1 cellular context compared by ENCODE assay signal in the genomic region with DNA sequence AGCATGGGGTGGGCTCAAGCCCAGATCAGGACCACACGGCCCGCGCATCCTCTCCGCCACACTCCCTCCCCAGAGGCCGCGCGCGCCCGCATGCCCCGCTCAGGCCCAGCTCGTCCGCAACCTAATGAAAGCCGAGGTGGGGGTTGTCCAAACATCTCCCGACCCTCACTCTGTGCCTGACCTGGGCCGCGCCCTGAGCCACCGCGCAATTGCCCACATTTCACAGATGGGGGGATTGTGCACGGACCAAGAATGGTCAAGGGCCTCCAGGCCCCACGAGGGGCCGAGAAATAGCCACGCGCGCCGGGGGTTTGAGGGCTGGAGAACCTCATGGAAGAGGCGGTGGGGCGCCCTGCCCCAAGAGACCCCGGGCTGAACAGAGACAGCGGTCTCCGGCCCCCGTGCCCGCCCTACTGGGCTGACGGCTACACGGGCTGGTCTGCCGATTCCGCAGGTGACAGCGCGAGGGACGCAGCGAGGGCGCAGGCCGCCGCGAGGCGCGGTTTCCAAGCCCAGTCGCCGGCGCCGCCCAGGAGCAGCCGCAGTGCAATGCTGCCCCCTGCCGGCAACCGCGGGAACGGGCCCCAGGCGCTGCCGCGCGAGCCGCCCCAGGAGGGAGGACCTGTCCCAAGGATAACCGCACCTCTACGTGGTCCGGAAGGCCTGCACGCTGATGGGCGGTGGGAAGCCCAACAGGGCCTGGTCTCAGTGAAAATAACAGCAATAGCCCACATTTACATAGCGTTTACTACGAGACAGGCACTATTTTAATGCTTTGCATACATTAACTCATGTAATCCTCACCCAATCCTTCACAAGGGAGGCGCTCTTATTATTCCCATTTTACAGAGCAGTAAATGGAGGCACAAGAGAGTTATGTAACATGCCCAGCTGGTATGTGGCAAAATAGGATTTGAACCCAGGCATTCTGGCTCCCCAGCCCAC.
TF ChIP-seq lines count a peak whose summit lies in the region.

No MANE protein-coding gene starts in this region.

TF ChIP-seq in HepG2, 621 proteins besides CTCF, POLR2A, EP300 and RAD21 (continued from another document):
- TF ChIP-seq, protein P1, sequence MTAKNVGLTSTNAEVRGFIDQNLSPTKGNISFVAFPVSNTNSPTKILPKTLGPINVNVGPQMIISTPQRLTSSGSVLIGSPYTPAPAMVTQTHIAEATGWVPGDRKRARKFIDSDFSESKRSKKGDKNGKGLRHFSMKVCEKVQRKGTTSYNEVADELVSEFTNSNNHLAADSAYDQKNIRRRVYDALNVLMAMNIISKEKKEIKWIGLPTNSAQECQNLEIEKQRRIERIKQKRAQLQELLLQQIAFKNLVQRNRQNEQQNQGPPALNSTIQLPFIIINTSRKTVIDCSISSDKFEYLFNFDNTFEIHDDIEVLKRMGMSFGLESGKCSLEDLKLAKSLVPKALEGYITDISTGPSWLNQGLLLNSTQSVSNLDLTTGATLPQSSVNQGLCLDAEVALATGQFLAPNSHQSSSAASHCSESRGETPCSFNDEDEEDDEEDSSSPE (CRISPR knock-in tag; IDR thresholded peaks at IDR 0.05) = 0 out of 2 replicates have a peak, but pooled peaks have one; percentile 59
- TF ChIP-seq MAZ (IDR thresholded peaks at IDR 0.05; ENCODE audit: borderline replicate concordance, low read depth, low read length) (no peak), MAZ (CRISPR knock-in tag; IDR thresholded peaks at IDR 0.05; ENCODE audit: low read depth) (0 out of 2 replicates have a peak, but pooled peaks have one; percentile 39), GABPB1 (CRISPR knock-in tag; IDR thresholded peaks at IDR 0.05) (peak; percentile 50; the same call in 1 of the 2 replicates), SALL2 (CRISPR knock-in tag; IDR thresholded peaks at IDR 0.05) (0 out of 2 replicates have a peak, but pooled peaks have one; percentile 46), NR2C2 (CRISPR knock-in tag; IDR thresholded peaks at IDR 0.05; ENCODE audit: borderline replicate concordance) (0 out of 2 replicates have a peak, but pooled peaks have one; percentile 26), SALL1 (CRISPR knock-in tag; IDR thresholded peaks at IDR 0.05) (peak; percentile 69; the same call in 1 of the 2 replicates), XRCC5 (optimal IDR thresholded peaks at IDR 0.05; ENCODE audit: low read length) (peak; percentile 70), MAFG (CRISPR knock-in tag; IDR thresholded peaks at IDR 0.05) (no peak), KLF12 (CRISPR knock-in tag; IDR thresholded peaks at IDR 0.05; ENCODE audit: borderline replicate concordance) (peak; percentile 36; the same call in 1 of the 2 replicates), HNRNPLL (IDR thresholded peaks at IDR 0.05; ENCODE audit: low read depth, low read length, poor library complexity, severe bottlenecking) (peak; percentile 95), ZNF788 (CRISPR knock-in tag; IDR thresholded peaks at IDR 0.05; ENCODE audit: borderline replicate concordance) (peak; percentile 15; the same call in 1 of the 2 replicates), THAP11 (CRISPR knock-in tag; IDR thresholded peaks at IDR 0.05) (peak; percentile 28; the same call in 1 of the 2 replicates), POLR2G (IDR thresholded peaks at IDR 0.05; ENCODE audit: low read depth, low read length) (no peak), PCBP1 (IDR thresholded peaks at IDR 0.05; ENCODE audit: borderline replicate concordance, low read depth, low read length) (0 out of 2 replicates have a peak, but pooled peaks have one; percentile 50), MED13 (CRISPR knock-in tag; IDR thresholded peaks at IDR 0.05) (0 out of 2 replicates have a peak, but pooled peaks have one; percentile 26), ZNF75D (CRISPR knock-in tag; IDR thresholded peaks at IDR 0.05; ENCODE audit: borderline replicate concordance) (no peak), ZNF317 (CRISPR knock-in tag; IDR thresholded peaks at IDR 0.05) (no peak), ZNF556 (CRISPR knock-in tag; IDR thresholded peaks at IDR 0.05; ENCODE audit: borderline replicate concordance) (0 out of 2 replicates have a peak, but pooled peaks have one; percentile 29), STAG1 (CRISPR knock-in tag; IDR thresholded peaks at IDR 0.05) (peak; percentile 97), ZNF451 (CRISPR knock-in tag; IDR thresholded peaks at IDR 0.05) (0 out of 2 replicates have a peak, but pooled peaks have one; percentile 40), ERF (CRISPR knock-in tag; IDR thresholded peaks at IDR 0.05) (peak; percentile 25; the same call in 1 of the 2 replicates), ZNF749 (CRISPR knock-in tag; IDR thresholded peaks at IDR 0.05; ENCODE audit: borderline replicate concordance) (0 out of 2 replicates have a peak, but pooled peaks have one; percentile 36), BHLHE40 (IDR thresholded peaks at IDR 0.05; ENCODE audit: low read length) (0 out of 2 replicates have a peak, but pooled peaks have one; percentile 14), ZNF263 (CRISPR knock-in tag; IDR thresholded peaks at IDR 0.05) (no peak; the same call in 1 of the 2 replicates), ZNF350 (CRISPR knock-in tag; IDR thresholded peaks at IDR 0.05; ENCODE audit: borderline replicate concordance, low read depth) (0 out of 2 replicates have a peak, but pooled peaks have one; percentile 4), ZSCAN21 (CRISPR knock-in tag; IDR thresholded peaks at IDR 0.05; ENCODE audit: borderline replicate concordance) (peak; percentile 64; the same call in 1 of the 2 replicates), ZNF792 (CRISPR knock-in tag; IDR thresholded peaks at IDR 0.05) (no peak), ZNF331 (CRISPR knock-in tag; IDR thresholded peaks at IDR 0.05) (0 out of 2 replicates have a peak, but pooled peaks have one; percentile 36), YEATS2 (CRISPR knock-in tag; IDR thresholded peaks at IDR 0.05; ENCODE audit: borderline replicate concordance) (no peak), ETV6 (CRISPR knock-in tag; conservative IDR thresholded peaks at IDR 0.05) (peak; percentile 69; the same call in 1 of the 2 replicates), BRCA1 (CRISPR knock-in tag; IDR thresholded peaks at IDR 0.05) (no peak), ZNF761 (CRISPR knock-in tag; conservative IDR thresholded peaks at IDR 0.05) (peak; percentile 42; the same call in 1 of the 2 replicates), ZIK1 (CRISPR knock-in tag; IDR thresholded peaks at IDR 0.05; ENCODE audit: borderline replicate concordance, low read depth) (no peak), ZFX (CRISPR knock-in tag; IDR thresholded peaks at IDR 0.05; ENCODE audit: low read depth) (peak; percentile 58; the same call in 1 of the 2 replicates), MTA1 (CRISPR knock-in tag; IDR thresholded peaks at IDR 0.05; ENCODE audit: borderline replicate concordance) (peak; percentile 41; the same call in 1 of the 2 replicates)
- TF ChIP-seq, protein P2, sequence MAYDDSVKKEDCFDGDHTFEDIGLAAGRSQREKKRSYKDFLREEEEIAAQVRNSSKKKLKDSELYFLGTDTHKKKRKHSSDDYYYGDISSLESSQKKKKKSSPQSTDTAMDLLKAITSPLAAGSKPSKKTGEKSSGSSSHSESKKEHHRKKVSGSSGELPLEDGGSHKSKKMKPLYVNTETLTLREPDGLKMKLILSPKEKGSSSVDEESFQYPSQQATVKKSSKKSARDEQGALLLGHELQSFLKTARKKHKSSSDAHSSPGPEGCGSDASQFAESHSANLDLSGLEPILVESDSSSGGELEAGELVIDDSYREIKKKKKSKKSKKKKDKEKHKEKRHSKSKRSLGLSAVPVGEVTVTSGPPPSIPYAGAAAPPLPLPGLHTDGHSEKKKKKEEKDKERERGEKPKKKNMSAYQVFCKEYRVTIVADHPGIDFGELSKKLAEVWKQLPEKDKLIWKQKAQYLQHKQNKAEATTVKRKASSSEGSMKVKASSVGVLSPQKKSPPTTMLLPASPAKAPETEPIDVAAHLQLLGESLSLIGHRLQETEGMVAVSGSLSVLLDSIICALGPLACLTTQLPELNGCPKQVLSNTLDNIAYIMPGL (CRISPR knock-in tag; IDR thresholded peaks at IDR 0.05; ENCODE audit: borderline replicate concordance in 1 of 2, low read depth in 1 of 2) = peak; percentile 75 to 83; a peak in 3 of 4 replicates
- TF ChIP-seq, protein P3, sequence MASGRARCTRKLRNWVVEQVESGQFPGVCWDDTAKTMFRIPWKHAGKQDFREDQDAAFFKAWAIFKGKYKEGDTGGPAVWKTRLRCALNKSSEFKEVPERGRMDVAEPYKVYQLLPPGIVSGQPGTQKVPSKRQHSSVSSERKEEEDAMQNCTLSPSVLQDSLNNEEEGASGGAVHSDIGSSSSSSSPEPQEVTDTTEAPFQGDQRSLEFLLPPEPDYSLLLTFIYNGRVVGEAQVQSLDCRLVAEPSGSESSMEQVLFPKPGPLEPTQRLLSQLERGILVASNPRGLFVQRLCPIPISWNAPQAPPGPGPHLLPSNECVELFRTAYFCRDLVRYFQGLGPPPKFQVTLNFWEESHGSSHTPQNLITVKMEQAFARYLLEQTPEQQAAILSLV (CRISPR knock-in tag; IDR thresholded peaks at IDR 0.05; ENCODE audit: borderline replicate concordance) = no peak
- TF ChIP-seq, protein P4, sequence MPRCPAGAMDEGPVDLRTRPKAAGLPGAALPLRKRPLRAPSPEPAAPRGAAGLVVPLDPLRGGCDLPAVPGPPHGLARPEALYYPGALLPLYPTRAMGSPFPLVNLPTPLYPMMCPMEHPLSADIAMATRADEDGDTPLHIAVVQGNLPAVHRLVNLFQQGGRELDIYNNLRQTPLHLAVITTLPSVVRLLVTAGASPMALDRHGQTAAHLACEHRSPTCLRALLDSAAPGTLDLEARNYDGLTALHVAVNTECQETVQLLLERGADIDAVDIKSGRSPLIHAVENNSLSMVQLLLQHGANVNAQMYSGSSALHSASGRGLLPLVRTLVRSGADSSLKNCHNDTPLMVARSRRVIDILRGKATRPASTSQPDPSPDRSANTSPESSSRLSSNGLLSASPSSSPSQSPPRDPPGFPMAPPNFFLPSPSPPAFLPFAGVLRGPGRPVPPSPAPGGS (CRISPR knock-in tag; IDR thresholded peaks at IDR 0.05) = 0 out of 2 replicates have a peak, but pooled peaks have one; percentile 52
- TF ChIP-seq, protein P5, sequence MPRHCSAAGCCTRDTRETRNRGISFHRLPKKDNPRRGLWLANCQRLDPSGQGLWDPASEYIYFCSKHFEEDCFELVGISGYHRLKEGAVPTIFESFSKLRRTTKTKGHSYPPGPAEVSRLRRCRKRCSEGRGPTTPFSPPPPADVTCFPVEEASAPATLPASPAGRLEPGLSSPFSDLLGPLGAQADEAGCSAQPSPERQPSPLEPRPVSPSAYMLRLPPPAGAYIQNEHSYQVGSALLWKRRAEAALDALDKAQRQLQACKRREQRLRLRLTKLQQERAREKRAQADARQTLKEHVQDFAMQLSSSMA (CRISPR knock-in tag; IDR thresholded peaks at IDR 0.05) = 0 out of 2 replicates have a peak, but pooled peaks have one; percentile 72
- TF ChIP-seq, protein P6, sequence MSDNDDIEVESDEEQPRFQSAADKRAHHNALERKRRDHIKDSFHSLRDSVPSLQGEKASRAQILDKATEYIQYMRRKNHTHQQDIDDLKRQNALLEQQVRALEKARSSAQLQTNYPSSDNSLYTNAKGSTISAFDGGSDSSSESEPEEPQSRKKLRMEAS (IDR thresholded peaks at IDR 0.05) = peak; percentile 76
- TF ChIP-seq, protein P7, sequence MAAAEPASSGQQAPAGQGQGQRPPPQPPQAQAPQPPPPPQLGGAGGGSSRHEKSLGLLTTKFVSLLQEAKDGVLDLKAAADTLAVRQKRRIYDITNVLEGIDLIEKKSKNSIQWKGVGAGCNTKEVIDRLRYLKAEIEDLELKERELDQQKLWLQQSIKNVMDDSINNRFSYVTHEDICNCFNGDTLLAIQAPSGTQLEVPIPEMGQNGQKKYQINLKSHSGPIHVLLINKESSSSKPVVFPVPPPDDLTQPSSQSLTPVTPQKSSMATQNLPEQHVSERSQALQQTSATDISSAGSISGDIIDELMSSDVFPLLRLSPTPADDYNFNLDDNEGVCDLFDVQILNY (CRISPR knock-in tag; conservative IDR thresholded peaks at IDR 0.05) = 0 out of 2 replicates have a peak, but pooled peaks have one; percentile 50
- TF ChIP-seq, protein P8, sequence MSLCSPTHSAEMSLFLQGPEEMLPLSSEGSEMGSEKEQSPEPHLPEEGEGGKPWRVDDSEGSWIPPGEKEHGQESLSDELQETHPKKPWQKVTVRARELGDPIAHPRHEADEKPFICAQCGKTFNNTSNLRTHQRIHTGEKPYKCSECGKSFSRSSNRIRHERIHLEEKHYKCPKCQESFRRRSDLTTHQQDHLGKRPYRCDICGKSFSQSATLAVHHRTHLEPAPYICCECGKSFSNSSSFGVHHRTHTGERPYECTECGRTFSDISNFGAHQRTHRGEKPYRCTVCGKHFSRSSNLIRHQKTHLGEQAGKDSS (CRISPR knock-in tag; IDR thresholded peaks at IDR 0.05; ENCODE audit: borderline replicate concordance, low read depth) = 0 out of 2 replicates have a peak, but pooled peaks have one; percentile 47
- TF ChIP-seq, protein P9, sequence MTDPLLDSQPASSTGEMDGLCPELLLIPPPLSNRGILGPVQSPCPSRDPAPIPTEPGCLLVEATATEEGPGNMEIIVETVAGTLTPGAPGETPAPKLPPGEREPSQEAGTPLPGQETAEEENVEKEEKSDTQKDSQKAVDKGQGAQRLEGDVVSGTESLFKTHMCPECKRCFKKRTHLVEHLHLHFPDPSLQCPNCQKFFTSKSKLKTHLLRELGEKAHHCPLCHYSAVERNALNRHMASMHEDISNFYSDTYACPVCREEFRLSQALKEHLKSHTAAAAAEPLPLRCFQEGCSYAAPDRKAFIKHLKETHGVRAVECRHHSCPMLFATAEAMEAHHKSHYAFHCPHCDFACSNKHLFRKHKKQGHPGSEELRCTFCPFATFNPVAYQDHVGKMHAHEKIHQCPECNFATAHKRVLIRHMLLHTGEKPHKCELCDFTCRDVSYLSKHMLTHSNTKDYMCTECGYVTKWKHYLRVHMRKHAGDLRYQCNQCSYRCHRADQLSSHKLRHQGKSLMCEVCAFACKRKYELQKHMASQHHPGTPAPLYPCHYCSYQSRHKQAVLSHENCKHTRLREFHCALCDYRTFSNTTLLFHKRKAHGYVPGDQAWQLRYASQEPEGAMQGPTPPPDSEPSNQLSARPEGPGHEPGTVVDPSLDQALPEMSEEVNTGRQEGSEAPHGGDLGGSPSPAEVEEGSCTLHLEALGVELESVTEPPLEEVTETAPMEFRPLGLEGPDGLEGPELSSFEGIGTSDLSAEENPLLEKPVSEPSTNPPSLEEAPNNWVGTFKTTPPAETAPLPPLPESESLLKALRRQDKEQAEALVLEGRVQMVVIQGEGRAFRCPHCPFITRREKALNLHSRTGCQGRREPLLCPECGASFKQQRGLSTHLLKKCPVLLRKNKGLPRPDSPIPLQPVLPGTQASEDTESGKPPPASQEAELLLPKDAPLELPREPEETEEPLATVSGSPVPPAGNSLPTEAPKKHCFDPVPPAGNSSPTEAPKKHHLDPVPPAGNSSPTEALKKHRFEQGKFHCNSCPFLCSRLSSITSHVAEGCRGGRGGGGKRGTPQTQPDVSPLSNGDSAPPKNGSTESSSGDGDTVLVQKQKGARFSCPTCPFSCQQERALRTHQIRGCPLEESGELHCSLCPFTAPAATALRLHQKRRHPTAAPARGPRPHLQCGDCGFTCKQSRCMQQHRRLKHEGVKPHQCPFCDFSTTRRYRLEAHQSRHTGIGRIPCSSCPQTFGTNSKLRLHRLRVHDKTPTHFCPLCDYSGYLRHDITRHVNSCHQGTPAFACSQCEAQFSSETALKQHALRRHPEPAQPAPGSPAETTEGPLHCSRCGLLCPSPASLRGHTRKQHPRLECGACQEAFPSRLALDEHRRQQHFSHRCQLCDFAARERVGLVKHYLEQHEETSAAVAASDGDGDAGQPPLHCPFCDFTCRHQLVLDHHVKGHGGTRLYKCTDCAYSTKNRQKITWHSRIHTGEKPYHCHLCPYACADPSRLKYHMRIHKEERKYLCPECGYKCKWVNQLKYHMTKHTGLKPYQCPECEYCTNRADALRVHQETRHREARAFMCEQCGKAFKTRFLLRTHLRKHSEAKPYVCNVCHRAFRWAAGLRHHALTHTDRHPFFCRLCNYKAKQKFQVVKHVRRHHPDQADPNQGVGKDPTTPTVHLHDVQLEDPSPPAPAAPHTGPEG (CRISPR knock-in tag; IDR thresholded peaks at IDR 0.05) = 0 out of 2 replicates have a peak, but pooled peaks have one; percentile 49
